In genomic region chr1:244301595-244302130, GRCh38 we compare ENCODE assay signal across 1 cellular context.
TF ChIP-seq lines count a peak whose summit lies in the region.

No MANE protein-coding gene starts in this region.

TF ChIP-seq in K562, 482 proteins besides CTCF, POLR2A, EP300 and RAD21 (continued from another document):
- 0 out of 2 replicates have a peak, but pooled peaks have one; percentile 7 for TF ChIP-seq ELF4 (CRISPR knock-in tag; IDR thresholded peaks at IDR 0.05)
- TF ChIP-seq CBFA2T2 (conservative IDR thresholded peaks at IDR 0.05) = no peak
- TF ChIP-seq GTF2A2 (tag; IDR thresholded peaks at IDR 0.05) = 0 out of 2 replicates have a peak, but pooled peaks have one; percentile 12
- no peak for TF ChIP-seq NRF1 (conservative IDR thresholded peaks at IDR 0.05 in 1 of 2, IDR thresholded peaks at IDR 0.05 in 1 of 2)
- no peak for TF ChIP-seq ZNF444 (CRISPR knock-in tag; IDR thresholded peaks at IDR 0.05)
- TF ChIP-seq ZNF41 (CRISPR knock-in tag; conservative IDR thresholded peaks at IDR 0.05) = peak; percentile 51; the same call in 1 of the 2 replicates
- 0 out of 2 replicates have a peak, but pooled peaks have one; percentile 21 for TF ChIP-seq ZNF592 (IDR thresholded peaks at IDR 0.05)
- no peak for TF ChIP-seq FOSL1 (tag; conservative IDR thresholded peaks at IDR 0.05)
- no peak for TF ChIP-seq CLOCK (CRISPR knock-in tag; IDR thresholded peaks at IDR 0.05; ENCODE audit: borderline replicate concordance)
- no peak for TF ChIP-seq NR4A1 (CRISPR knock-in tag; IDR thresholded peaks at IDR 0.05)
- 0 out of 2 replicates have a peak, but pooled peaks have one; percentile 4 for TF ChIP-seq NR4A1 (tag; IDR thresholded peaks at IDR 0.05)
- TF ChIP-seq SREBF1 (IDR thresholded peaks at IDR 0.05; ENCODE audit: borderline replicate concordance, low read depth, low read length) = no peak
- no peak for TF ChIP-seq DPF2 (IDR thresholded peaks at IDR 0.05)
- TF ChIP-seq BCOR (IDR thresholded peaks at IDR 0.05) = no peak
- no peak for TF ChIP-seq NR2F6 (CRISPR knock-in tag; IDR thresholded peaks at IDR 0.05)
- TF ChIP-seq E2F6 (IDR thresholded peaks at IDR 0.05; ENCODE audit: borderline replicate concordance in 1 of 2, extremely low read depth in 1 of 2, insufficient read depth in 1 of 2, insufficient read length in 1 of 2, low read depth in 1 of 2, low read length in 1 of 2, poor library complexity in 1 of 2, severe bottlenecking in 1 of 2) = no peak
- TF ChIP-seq COPS2 (conservative IDR thresholded peaks at IDR 0.05) = no peak
- 0 out of 2 replicates have a peak, but pooled peaks have one; percentile 14 for TF ChIP-seq ZNF395 (CRISPR knock-in tag; IDR thresholded peaks at IDR 0.05)
- TF ChIP-seq ZNF512 (tag; IDR thresholded peaks at IDR 0.05) = peak; percentile 16; the same call in 1 of the 2 replicates
- TF ChIP-seq ARID1B (IDR thresholded peaks at IDR 0.05) = 0 out of 2 replicates have a peak, but pooled peaks have one; percentile 16
- TF ChIP-seq CREB3L1 (IDR thresholded peaks at IDR 0.05; ENCODE audit: borderline replicate concordance, low read depth) = no peak
- TF ChIP-seq MAZ (CRISPR knock-in tag; conservative IDR thresholded peaks at IDR 0.05 in 1 of 2, IDR thresholded peaks at IDR 0.05 in 1 of 2) = peak in 1 of 2 experiments; percentile 38; a peak in 1 of 4 replicates
- TF ChIP-seq OTX1 (CRISPR knock-in tag; IDR thresholded peaks at IDR 0.05) = peak; percentile 14; the same call in 1 of the 2 replicates
- peak; percentile 63; the same call in 1 of the 2 replicates for TF ChIP-seq DMBX1 (CRISPR knock-in tag; IDR thresholded peaks at IDR 0.05; ENCODE audit: borderline replicate concordance)
- no peak for TF ChIP-seq ZZZ3 (IDR thresholded peaks at IDR 0.05)
